8 cellular contexts compared by ENCODE assay signal in the genomic region with DNA sequence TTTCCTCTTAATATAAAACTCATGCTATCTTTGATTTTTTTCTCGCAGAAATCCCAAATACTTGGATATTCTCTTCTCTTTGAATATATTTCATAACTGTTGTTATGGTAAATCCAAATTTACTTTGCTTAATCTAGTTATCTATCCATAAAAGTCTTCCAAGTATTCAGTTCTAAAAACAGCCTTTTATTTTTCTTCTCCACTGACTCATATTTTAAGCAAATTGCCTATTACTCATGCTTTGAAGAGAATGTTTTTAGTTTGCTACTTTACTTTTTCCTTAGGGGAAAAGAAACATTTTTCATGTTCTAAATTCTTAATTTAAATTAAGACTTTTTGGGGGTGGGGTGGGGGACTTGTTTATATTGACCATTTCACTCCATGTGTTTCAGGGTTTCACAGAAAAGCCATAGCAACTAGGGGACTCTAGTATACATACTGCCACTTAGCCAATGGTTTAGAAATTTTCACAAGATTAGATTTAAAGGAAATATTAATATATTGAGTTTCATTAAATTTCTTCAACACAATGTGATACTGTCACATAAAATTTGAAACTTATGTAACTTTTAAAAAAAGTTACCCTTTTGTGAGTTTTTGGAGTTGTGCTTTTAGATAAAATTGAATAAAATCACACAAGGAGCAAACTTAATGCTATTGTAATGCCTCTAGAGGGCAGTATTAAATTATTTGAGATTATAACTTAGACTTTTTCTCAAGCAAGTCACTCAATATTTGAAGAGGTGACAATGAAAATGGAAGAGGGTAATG.
A peak's percentile ranks its signal among the peaks of the same experiment; 100 is the strongest.
DNase-seq lines count a peak whose midpoint lies in the region; ATAC-seq, FAIRE-seq and TF ChIP-seq lines count a peak whose summit lies in the region.
"Had no signal": no experiment of that assay in that cellular context is flagged by ENCODE, and none has a peak within 500 bp of the region (broad histone marks: within the 10 kb centered on the region; RNA-seq: fewer than 3 reads in every experiment).

No MANE protein-coding gene starts in this region.

- peak; percentile 100 for FAIRE-seq in islet of Langerhans (lab: Jason Lieb, UNC)

- H3K4me3 Mint-ChIP-seq in stimulated activated naive CD8-positive, alpha-beta T cell treated with anti-CD3 and anti-CD28 coated beads, Interleukin-15, amount 100 ng/mL, for 72 hours, result no peak overlapping the region
- H3K4me3 Mint-ChIP-seq: naive B cell had no signal

- H3K9me3 Mint-ChIP-seq in stimulated activated naive CD8-positive, alpha-beta T cell treated with anti-CD3 and anti-CD28 coated beads, Interleukin-15, amount 100 ng/mL, for 72 hours, result no peaks in the 10 kb centered on the region
- H3K9me3 Mint-ChIP-seq: naive B cell had no signal

- H3K27me3 Mint-ChIP-seq in stimulated activated naive CD8-positive, alpha-beta T cell treated with anti-CD3 and anti-CD28 coated beads, Interleukin-15, amount 100 ng/mL, for 72 hours, result no peaks in the 10 kb centered on the region
- H3K27me3 Mint-ChIP-seq: naive B cell had no signal

- no peak overlapping the region for H3K27ac Mint-ChIP-seq in stimulated activated naive CD8-positive, alpha-beta T cell treated with anti-CD3 and anti-CD28 coated beads, Interleukin-15, amount 100 ng/mL, for 72 hours
- H3K27ac Mint-ChIP-seq: naive B cell had no signal

- DNase-seq in HT-29 (ENCODE audit: low spot score), result peak; percentile 32
- DNase-seq in activated CD8-positive, alpha-beta memory T cell treated with anti-CD3 and anti-CD28 coated beads, Interleukin-2, amount 50 U/mL, for 4 hours, result no peak
- DNase-seq in stimulated activated naive CD8-positive, alpha-beta T cell treated with anti-CD3 and anti-CD28 coated beads, Interleukin-15, amount 100 ng/mL, for 72 hours, result no peak
- DNase-seq: naive B cell had no signal

- H3K4me1 Mint-ChIP-seq in stimulated activated naive CD8-positive, alpha-beta T cell treated with anti-CD3 and anti-CD28 coated beads, Interleukin-15, amount 100 ng/mL, for 72 hours, result no peaks in the 10 kb centered on the region
- H3K4me1 Mint-ChIP-seq: naive B cell had no signal

- TF ChIP-seq CTCF in GM12872 (IDR thresholded peaks at IDR 0.05; ENCODE audit: insufficient read depth, low read depth, low read length), result peak; percentile 28; the same call in 1 of the 3 replicates

- ATAC-seq in SK-N-SH treated with all-trans-retinoic acid at 6 μM for 48 hours (peak; percentile 83), GM18873 (IDR thresholded peaks at IDR 0.05; ENCODE audit: low FRiP score, unreplicated experiment) (no peak)
- ATAC-seq in stimulated activated naive CD8-positive, alpha-beta T cell treated with anti-CD3 and anti-CD28 coated beads, Interleukin-15, amount 100 ng/mL, for 72 hours, result no peak

TF ChIP-seq in SK-N-SH treated with all-trans-retinoic acid at 6 μM for 48 hours, 23 proteins besides CTCF, POLR2A, EP300 and RAD21:
- TF ChIP-seq ISL1 (CRISPR knock-in tag; IDR thresholded peaks at IDR 0.05) (peak; percentile 81), PPARA (CRISPR knock-in tag; IDR thresholded peaks at IDR 0.05; ENCODE audit: borderline replicate concordance) (no peak), ZFP3 (CRISPR knock-in tag; IDR thresholded peaks at IDR 0.05) (no peak)
